In the genomic region with DNA sequence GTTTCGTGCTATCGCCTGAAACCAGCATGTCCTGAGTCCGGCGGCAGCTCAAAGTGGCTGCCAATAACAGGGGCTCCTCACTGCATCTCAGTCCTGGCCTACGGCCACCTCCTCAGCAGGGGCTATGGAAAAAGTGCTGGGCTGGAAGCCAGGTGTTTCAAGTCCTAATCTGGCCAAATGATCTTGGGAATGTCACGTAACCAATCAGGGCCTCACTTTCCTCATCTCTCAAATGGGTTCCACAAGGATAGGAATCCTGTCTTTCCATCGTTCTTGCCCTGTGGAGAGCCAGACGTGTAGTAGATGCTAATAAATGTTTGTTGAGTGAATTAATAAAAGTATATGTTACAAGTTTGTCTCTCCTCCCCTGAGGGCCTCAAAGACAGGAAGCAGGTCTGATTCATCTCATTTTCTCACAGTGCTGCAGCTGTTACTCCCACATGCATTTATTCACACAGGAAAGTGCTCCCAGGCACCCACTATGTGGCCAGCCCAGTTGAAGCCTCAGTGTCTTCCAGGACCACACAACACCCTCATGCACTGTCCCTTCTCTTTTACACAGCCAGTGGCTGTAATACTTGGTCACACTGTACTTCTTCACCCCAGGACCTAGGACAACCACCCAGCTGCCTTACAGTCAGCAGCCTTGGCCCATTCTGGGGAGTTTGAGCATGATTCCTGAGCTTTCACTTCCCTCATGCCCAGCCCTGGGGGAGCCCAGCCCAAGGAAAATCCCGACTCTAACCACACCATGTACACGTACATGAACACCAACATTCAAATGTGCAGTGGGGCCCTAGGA, we compare ENCODE assay signal across 1 cellular context.
TF ChIP-seq lines count a peak whose summit lies in the region.

No MANE protein-coding gene starts in this region.

TF ChIP-seq in IMR-90, 13 proteins besides CTCF, POLR2A, EP300 and RAD21:
- TF ChIP-seq MXI1 (IDR thresholded peaks at IDR 0.05; ENCODE audit: borderline replicate concordance, low read depth, low read length) (no peak), RFX5 (IDR thresholded peaks at IDR 0.05; ENCODE audit: low read depth, low read length) (no peak), SMC3 (IDR thresholded peaks at IDR 0.05; ENCODE audit: low read depth, low read length) (no peak), FOS (IDR thresholded peaks at IDR 0.05; ENCODE audit: low read depth, low read length) (no peak), MAFK (IDR thresholded peaks at IDR 0.05; ENCODE audit: low read depth, low read length) (no peak), CHD1 (IDR thresholded peaks at IDR 0.05; ENCODE audit: low read depth, low read length) (no peak), BHLHE40 (IDR thresholded peaks at IDR 0.05; ENCODE audit: low read depth, low read length) (no peak), CEBPB (IDR thresholded peaks at IDR 0.05; ENCODE audit: low read depth, low read length) (no peak), RCOR1 (IDR thresholded peaks at IDR 0.05; ENCODE audit: insufficient replicate concordance, low read length) (no peak), MAZ (IDR thresholded peaks at IDR 0.05; ENCODE audit: borderline replicate concordance, low read depth, low read length) (no peak), NFE2L2 (IDR thresholded peaks at IDR 0.05; ENCODE audit: low read depth, low read length) (no peak)
- TF ChIP-seq, protein P1, sequence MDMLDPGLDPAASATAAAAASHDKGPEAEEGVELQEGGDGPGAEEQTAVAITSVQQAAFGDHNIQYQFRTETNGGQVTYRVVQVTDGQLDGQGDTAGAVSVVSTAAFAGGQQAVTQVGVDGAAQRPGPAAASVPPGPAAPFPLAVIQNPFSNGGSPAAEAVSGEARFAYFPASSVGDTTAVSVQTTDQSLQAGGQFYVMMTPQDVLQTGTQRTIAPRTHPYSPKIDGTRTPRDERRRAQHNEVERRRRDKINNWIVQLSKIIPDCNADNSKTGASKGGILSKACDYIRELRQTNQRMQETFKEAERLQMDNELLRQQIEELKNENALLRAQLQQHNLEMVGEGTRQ (IDR thresholded peaks at IDR 0.05; ENCODE audit: low read depth, low read length), result no peak
- TF ChIP-seq, protein P2, sequence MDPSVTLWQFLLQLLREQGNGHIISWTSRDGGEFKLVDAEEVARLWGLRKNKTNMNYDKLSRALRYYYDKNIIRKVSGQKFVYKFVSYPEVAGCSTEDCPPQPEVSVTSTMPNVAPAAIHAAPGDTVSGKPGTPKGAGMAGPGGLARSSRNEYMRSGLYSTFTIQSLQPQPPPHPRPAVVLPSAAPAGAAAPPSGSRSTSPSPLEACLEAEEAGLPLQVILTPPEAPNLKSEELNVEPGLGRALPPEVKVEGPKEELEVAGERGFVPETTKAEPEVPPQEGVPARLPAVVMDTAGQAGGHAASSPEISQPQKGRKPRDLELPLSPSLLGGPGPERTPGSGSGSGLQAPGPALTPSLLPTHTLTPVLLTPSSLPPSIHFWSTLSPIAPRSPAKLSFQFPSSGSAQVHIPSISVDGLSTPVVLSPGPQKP (IDR thresholded peaks at IDR 0.05; ENCODE audit: borderline replicate concordance, low read depth, low read length), result no peak
